15 cellular contexts compared by ENCODE assay signal in genomic region chr5:174145821-174146220, GRCh38.
A peak's percentile ranks its signal among the peaks of the same experiment; 100 is the strongest.
DNase-seq lines count a peak whose midpoint lies in the region; ATAC-seq lines count a peak whose summit lies in the region.
"Had no signal": no experiment of that assay in that cellular context is flagged by ENCODE, and none has a peak within 500 bp of the region (broad histone marks: within the 10 kb centered on the region; RNA-seq: fewer than 3 reads in every experiment).

No MANE protein-coding gene starts in this region.

- POLR2A ChIA-PET in activated CD4-positive, alpha-beta memory T cell treated with anti-CD3 and anti-CD28 coated beads for 36 hours (lab: Charles Lee) = no interaction called here

- no peak overlapping the region for H3K27ac Mint-ChIP-seq in activated CD4-positive, alpha-beta memory T cell treated with anti-CD3 and anti-CD28 coated beads for 36 hours
- H3K27ac Mint-ChIP-seq: stimulated activated memory B cell treated with anti-CD40 and anti-IgM and Interleukin-4, amounts not matched to agents 10 μg/mL and 1 μg/mL and 100 μg/mL, for 72 hours had no signal

- H3K27me3 Mint-ChIP-seq in activated CD4-positive, alpha-beta memory T cell treated with anti-CD3 and anti-CD28 coated beads for 36 hours = peaks cover 2% of the 10 kb centered on the region
- H3K27me3 Mint-ChIP-seq: stimulated activated memory B cell treated with anti-CD40 and anti-IgM and Interleukin-4, amounts not matched to agents 10 μg/mL and 1 μg/mL and 100 μg/mL, for 72 hours had no signal

- H3K9me3 Mint-ChIP-seq in activated CD4-positive, alpha-beta memory T cell treated with anti-CD3 and anti-CD28 coated beads for 36 hours = no peaks in the 10 kb centered on the region
- H3K9me3 Mint-ChIP-seq: stimulated activated memory B cell treated with anti-CD40 and anti-IgM and Interleukin-4, amounts not matched to agents 10 μg/mL and 1 μg/mL and 100 μg/mL, for 72 hours had no signal

- no peak overlapping the region for H3K4me3 Mint-ChIP-seq in activated CD4-positive, alpha-beta memory T cell treated with anti-CD3 and anti-CD28 coated beads for 36 hours
- H3K4me3 Mint-ChIP-seq: stimulated activated memory B cell treated with anti-CD40 and anti-IgM and Interleukin-4, amounts not matched to agents 10 μg/mL and 1 μg/mL and 100 μg/mL, for 72 hours had no signal

- ATAC-seq in GM18520 (IDR thresholded peaks at IDR 0.05; ENCODE audit: unreplicated experiment) (no peak), HG03095 (IDR thresholded peaks at IDR 0.05; ENCODE audit: unreplicated experiment) (no peak)
- ATAC-seq in activated CD4-positive, CD25-positive, alpha-beta regulatory T cell treated with anti-CD3 and anti-CD28 coated beads, Interleukin-2, amount 50 U/mL, for 24 hours = no peak
- ATAC-seq: sciatic nerve; stimulated activated memory B cell treated with anti-CD40 and anti-IgM and Interleukin-4, amounts not matched to agents 10 μg/mL and 1 μg/mL and 100 μg/mL, for 72 hours had no signal

- DNase-seq in Ammon's horn (ENCODE audit: low spot score) (peak; percentile 94), G401 (ENCODE audit: low spot score) (peak; percentile 44), inferior parietal cortex (ENCODE audit: extremely low spot score) (peak; percentile 85), GDM1 (lab: John Stamatoyannopoulos, UW) (no peak)
- peak; percentile 67 for DNase-seq in activated CD4-positive, alpha-beta memory T cell treated with anti-CD3 and anti-CD28 coated beads for 36 hours
- DNase-seq: activated CD4-positive, alpha-beta T cell treated with anti-CD3 and anti-CD28 coated beads for 4 hours; Calu3; GOT3; NCI-H1092; SHP77 treated with DMSO at 0.1 percent for 48 hours had no signal

- in situ Hi-C loops in G401 (cut with HindIII; ENCODE audit: low sequenced_read_pairs) = no loop called here

- no peaks in the 10 kb centered on the region for H3K36me3 Mint-ChIP-seq in activated CD4-positive, alpha-beta memory T cell treated with anti-CD3 and anti-CD28 coated beads for 36 hours
- H3K36me3 Mint-ChIP-seq: stimulated activated memory B cell treated with anti-CD40 and anti-IgM and Interleukin-4, amounts not matched to agents 10 μg/mL and 1 μg/mL and 100 μg/mL, for 72 hours had no signal

- intact Hi-C loops in activated CD4-positive, alpha-beta memory T cell treated with anti-CD3 and anti-CD28 coated beads for 36 hours (cut with micrococcal nuclease) = no loop called here

- H3K4me1 Mint-ChIP-seq in activated CD4-positive, alpha-beta memory T cell treated with anti-CD3 and anti-CD28 coated beads for 36 hours (ENCODE audit: low read depth) = peaks cover 8% of the 10 kb centered on the region
- H3K4me1 Mint-ChIP-seq: stimulated activated memory B cell treated with anti-CD40 and anti-IgM and Interleukin-4, amounts not matched to agents 10 μg/mL and 1 μg/mL and 100 μg/mL, for 72 hours had no signal

- CTCF ChIA-PET in activated CD4-positive, alpha-beta memory T cell treated with anti-CD3 and anti-CD28 coated beads for 36 hours (lab: Charles Lee) = interaction anchor here (1.2 kb wide), 1 partner anchor 166 kb away, joined by 3 read pairs; no protein-coding TSS in a partner anchor
